ENCODE assay signal across 1 cellular context in the genomic region with DNA sequence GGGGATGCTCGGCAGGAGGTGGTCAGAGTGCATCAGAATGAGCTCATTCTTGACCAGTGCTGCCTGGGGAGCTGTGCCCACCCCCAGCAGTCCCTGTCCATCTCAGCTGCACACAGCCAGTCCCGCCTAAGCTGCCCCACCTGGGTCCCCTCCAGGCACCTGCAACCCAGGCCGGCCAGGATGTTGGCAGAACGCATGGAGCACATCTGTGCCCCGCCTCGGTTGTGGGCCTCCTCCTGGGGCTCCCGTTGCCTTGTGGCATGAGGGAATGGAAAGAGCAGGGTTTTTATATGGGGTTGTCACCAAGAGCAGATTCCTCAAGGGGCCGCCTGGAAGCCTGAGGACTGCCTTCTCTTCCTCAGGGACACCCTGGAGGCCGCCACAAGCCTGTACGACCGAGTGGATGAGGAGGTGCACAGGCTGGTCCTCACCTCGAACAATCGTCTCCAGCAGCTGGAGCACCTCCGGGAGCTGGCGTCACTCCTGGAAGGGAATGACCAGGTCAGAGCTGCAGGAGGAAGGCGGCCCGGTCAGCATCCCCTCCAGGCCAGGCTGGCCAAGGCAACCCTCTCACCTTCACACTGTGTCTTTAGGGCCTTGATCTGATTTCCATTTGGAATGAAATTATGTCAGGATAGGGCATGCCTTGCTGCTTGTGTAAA.
TF ChIP-seq lines count a peak whose summit lies in the region.

No MANE protein-coding gene starts in this region.

TF ChIP-seq in HEK293, 187 proteins besides CTCF, POLR2A, EP300 and RAD21 (continued from another document):
- TF ChIP-seq, protein P1, sequence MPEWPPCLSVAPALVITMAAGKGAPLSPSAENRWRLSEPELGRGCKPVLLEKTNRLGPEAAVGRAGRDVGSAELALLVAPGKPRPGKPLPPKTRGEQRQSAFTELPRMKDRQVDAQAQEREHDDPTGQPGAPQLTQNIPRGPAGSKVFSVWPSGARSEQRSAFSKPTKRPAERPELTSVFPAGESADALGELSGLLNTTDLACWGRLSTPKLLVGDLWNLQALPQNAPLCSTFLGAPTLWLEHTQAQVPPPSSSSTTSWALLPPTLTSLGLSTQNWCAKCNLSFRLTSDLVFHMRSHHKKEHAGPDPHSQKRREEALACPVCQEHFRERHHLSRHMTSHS (tag by site-specific recombination; IDR thresholded peaks at IDR 0.05) = no peak
- TF ChIP-seq, protein P2, sequence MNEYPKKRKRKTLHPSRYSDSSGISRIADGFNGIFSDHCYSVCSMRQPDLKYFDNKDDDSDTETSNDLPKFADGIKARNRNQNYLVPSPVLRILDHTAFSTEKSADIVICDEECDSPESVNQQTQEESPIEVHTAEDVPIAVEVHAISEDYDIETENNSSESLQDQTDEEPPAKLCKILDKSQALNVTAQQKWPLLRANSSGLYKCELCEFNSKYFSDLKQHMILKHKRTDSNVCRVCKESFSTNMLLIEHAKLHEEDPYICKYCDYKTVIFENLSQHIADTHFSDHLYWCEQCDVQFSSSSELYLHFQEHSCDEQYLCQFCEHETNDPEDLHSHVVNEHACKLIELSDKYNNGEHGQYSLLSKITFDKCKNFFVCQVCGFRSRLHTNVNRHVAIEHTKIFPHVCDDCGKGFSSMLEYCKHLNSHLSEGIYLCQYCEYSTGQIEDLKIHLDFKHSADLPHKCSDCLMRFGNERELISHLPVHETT (tag by site-specific recombination; IDR thresholded peaks at IDR 0.05) = no peak
- TF ChIP-seq ZNF221 (tag by site-specific recombination; IDR thresholded peaks at IDR 0.05; ENCODE audit: borderline replicate concordance) (no peak), ZIC2 (tag by site-specific recombination; IDR thresholded peaks at IDR 0.05) (peak; percentile 25; the same call in 1 of the 2 replicates)
- TF ChIP-seq, protein P3, sequence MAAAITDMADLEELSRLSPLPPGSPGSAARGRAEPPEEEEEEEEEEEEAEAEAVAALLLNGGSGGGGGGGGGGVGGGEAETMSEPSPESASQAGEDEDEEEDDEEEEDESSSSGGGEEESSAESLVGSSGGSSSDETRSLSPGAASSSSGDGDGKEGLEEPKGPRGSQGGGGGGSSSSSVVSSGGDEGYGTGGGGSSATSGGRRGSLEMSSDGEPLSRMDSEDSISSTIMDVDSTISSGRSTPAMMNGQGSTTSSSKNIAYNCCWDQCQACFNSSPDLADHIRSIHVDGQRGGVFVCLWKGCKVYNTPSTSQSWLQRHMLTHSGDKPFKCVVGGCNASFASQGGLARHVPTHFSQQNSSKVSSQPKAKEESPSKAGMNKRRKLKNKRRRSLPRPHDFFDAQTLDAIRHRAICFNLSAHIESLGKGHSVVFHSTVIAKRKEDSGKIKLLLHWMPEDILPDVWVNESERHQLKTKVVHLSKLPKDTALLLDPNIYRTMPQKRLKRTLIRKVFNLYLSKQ (tag by site-specific recombination; IDR thresholded peaks at IDR 0.05; ENCODE audit: borderline replicate concordance) = no peak
